Comparison of ENCODE assay signal across 8 cellular contexts in the genomic region with DNA sequence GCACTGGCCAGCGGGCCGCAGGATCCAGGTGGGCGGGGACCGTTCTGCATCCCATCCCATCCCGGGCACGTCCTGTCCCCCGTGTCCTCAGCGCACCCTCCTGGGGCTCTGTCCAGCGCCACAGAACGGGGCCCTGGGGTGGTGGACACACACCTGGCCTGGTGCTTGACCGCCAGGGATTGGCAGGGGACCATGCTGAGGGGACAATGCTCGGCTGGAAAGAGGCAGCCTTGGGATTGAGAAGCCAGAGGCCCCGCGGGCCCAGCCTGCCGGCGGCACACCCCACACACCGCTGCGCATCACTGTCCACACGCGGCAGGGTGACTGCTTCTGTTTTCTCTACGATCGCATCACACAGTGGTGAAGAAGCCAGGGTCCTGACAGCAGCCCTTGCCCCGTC.
"Had no signal": no experiment of that assay in that cellular context is flagged by ENCODE, and none has a peak within 500 bp of the region (broad histone marks: within the 10 kb centered on the region; RNA-seq: fewer than 3 reads in every experiment).

No MANE protein-coding gene starts in this region.

- FAIRE-seq: G401.6, GM12878, GM12891, GM12892, GM18507, GM19239 had no signal

- DNase-seq: GDM1, GF-D8 had no signal

- H3K4me3 ChIP-seq: GM12878 had no signal

- ATAC-seq: GM12878 had no signal
